ENCODE assay signal across 8 cellular contexts in the genomic region with DNA sequence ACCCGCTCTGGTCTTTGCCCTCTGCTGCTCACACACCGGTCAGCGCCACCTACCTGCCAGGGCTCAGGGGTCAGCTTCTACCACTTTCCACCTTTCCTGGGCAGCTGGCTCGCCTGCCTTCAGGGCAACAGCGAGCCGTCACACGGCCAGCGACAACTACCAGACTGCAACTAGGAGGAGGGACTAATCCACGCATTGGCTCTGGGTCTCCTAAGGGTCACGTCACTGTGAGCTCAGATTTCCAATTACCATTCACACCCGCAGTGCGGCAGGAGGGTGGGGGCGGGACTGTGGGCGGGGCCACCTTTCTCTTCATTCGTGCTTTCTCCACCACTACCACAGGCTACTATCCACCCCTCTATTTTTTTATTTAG. TPM values are rescaled to one million over a fixed set of nuclear protein-coding genes. Genes with fewer than 3 reads are reported as not detected.
DNase-seq lines count a peak whose midpoint lies in the region; ATAC-seq and TF ChIP-seq lines count a peak whose summit lies in the region.

A gene (minus strand): TSS at position 172 of the 374 bp plus-strand sequence. CDS start 1,712 bp downstream, outside the sequence.

- 20 to 58% methylated on average over 1 to 15 of the region's 15 CpGs for WGBS in endodermal cell (ENCODE audit: insufficient coverage in 1 of 2, insufficient read length in 1 of 2), 2 experiments

- H3K4me3 ChIP-seq in endodermal cell (ENCODE audit: low read length) (peak within 1 kb of the TSS; percentile 40), mucosa of stomach (ENCODE audit: low read length) (peak within 1 kb of the TSS; percentile 60), stomach smooth muscle (ENCODE audit: low read length in 2 of 2) (peak within 1 kb of the TSS; percentile 49 to 63)

- TF ChIP-seq CTCF in GM13976 (IDR thresholded peaks at IDR 0.05; ENCODE audit: borderline replicate concordance, control extremely low read depth, extremely low read depth, insufficient read depth, missing control alignments) (no peak), endodermal cell (conservative IDR thresholded peaks at IDR 0.05) (no peak)

- DNase-seq in GM13976 (ENCODE audit: low spot score) (peak; percentile 50), NCI-H2171 (lab: John Stamatoyannopoulos, UW) (peak; percentile 74), endodermal cell (peak; percentile 88), hepatic stellate cell (ENCODE audit: low spot score) (no peak)
- peak; percentile 13 for DNase-seq in activated CD8-positive, alpha-beta memory T cell treated with anti-CD3 and anti-CD28 coated beads, Interleukin-2, amount 50 U/mL, for 1 hour (ENCODE audit: extremely low read depth)

- peak; percentile 98 for ATAC-seq in HG02870 (IDR thresholded peaks at IDR 0.05; ENCODE audit: unreplicated experiment)

- peak within 1 kb of the TSS; percentile 90 for H3K27ac Mint-ChIP-seq in endodermal cell

- H3K36me3 ChIP-seq in endodermal cell (ENCODE audit: control insufficient read depth, insufficient read depth, low read length) (no peaks in the 10 kb centered on the region), mucosa of stomach (ENCODE audit: control insufficient read depth, insufficient read depth, low read length) (no peaks in the 10 kb centered on the region), stomach smooth muscle (ENCODE audit: control insufficient read depth in 2 of 2, insufficient read depth in 2 of 2, low read length in 2 of 2) (no peaks in the 10 kb centered on the region)

- peaks cover 3% of the 10 kb centered on the region for H3K36me3 Mint-ChIP-seq in endodermal cell (ENCODE audit: low read depth)

- H3K9ac ChIP-seq in endodermal cell (ENCODE audit: extremely low read depth, low read length, poor library complexity, severe bottlenecking) (no peak within 1 kb of the TSS), mucosa of stomach (ENCODE audit: low read length) (peak within 1 kb of the TSS; percentile 59), stomach smooth muscle (ENCODE audit: low read length in 2 of 2) (no peak within 1 kb of the TSS)

- H3K4me1 ChIP-seq in endodermal cell (ENCODE audit: control insufficient read depth, insufficient read depth, low read length) (no peaks in the 10 kb centered on the region), mucosa of stomach (ENCODE audit: control insufficient read depth, insufficient read depth, low read length) (no peaks in the 10 kb centered on the region), stomach smooth muscle (ENCODE audit: control insufficient read depth, insufficient read depth, low read length) (no peaks in the 10 kb centered on the region)

- H3K27ac ChIP-seq in endodermal cell (ENCODE audit: low read depth, low read length), result no peak within 1 kb of the TSS
- no peak within 1 kb of the TSS for H3K27ac ChIP-seq in stomach smooth muscle (ENCODE audit: low read length)

- peaks cover 10% of the 10 kb centered on the region for H3K4me1 Mint-ChIP-seq in endodermal cell

- in situ Hi-C loops in GM13976 (cut with MboI; ENCODE audit: low sequenced_read_pairs, unreplicated experiment), result no loop called here

- no peaks in the 10 kb centered on the region for H3K27me3 ChIP-seq in endodermal cell (ENCODE audit: control insufficient read depth, insufficient read depth, low read length, poor library complexity, severe bottlenecking)
- H3K27me3 ChIP-seq in mucosa of stomach (ENCODE audit: control insufficient read depth, insufficient read depth, low read length), result no peaks in the 10 kb centered on the region
- H3K27me3 ChIP-seq in stomach smooth muscle (ENCODE audit: control insufficient read depth in 1 of 2, insufficient read depth in 2 of 2, low read length in 2 of 2), result peaks cover 0 to 5% of the 10 kb centered on the region in 2 donors

- H3K4me3 Mint-ChIP-seq in endodermal cell, result peak within 1 kb of the TSS; percentile 73

- H3K9me3 ChIP-seq in endodermal cell (ENCODE audit: control insufficient read depth, low read length) (no peaks in the 10 kb centered on the region), mucosa of stomach (ENCODE audit: control insufficient read depth, low read length) (no peaks in the 10 kb centered on the region), stomach smooth muscle (ENCODE audit: control insufficient read depth in 2 of 2, low read length in 2 of 2) (no peaks in the 10 kb centered on the region)

- peaks cover 50% of the 10 kb centered on the region for H3K9me3 Mint-ChIP-seq in endodermal cell

- peaks cover 2% of the 10 kb centered on the region for H3K27me3 Mint-ChIP-seq in endodermal cell (ENCODE audit: insufficient read depth)

RNA-seq across cellular contexts. Expression of the gene that starts here (rescaled TPM):
- total RNA-seq in endodermal cell, result 1 to 10 TPM; 5.6 to 8.4 TPM
- polyA plus RNA-seq in endodermal cell (2013, experiment 1 of 2), result 3.0 TPM
- polyA plus RNA-seq in endodermal cell (2013, experiment 2 of 2), result 3.9 TPM
